ENCODE assay signal across 12 cellular contexts in the genomic region with DNA sequence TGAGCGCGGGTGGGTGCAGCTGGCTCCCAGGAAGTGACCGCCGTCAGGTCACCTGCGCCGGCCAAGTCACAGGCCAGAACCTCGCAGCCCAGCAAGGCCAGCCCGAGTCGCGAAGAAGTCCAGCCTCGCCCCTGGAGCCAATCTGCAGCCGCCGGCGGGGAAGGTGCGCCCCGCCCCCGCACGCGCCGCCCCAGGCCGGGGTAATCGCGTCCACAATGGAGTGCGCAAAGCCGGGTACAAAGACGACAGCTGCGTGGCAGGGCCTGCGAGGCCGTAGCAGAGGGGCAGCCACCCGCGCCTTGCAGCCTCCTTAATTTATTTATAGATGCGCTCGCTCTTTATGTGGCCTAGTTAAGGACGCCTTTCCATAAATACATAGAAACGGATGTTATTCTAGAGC.
A peak's percentile ranks its signal among the peaks of the same experiment; 100 is the strongest.
DNase-seq lines count a peak whose midpoint lies in the region; ATAC-seq and TF ChIP-seq lines count a peak whose summit lies in the region.
"Had no signal": no experiment of that assay in that cellular context is flagged by ENCODE, and none has a peak within 500 bp of the region (broad histone marks: within the 10 kb centered on the region; RNA-seq: fewer than 3 reads in every experiment).

No MANE protein-coding gene starts in this region.

- H3K4me3 ChIP-seq in fibroblast of lung (replicated peaks in 1 of 4; ENCODE audit: control extremely low read depth in 1 of 4, insufficient read depth in 1 of 4, low read depth in 3 of 4, low read length in 4 of 4): no peak overlapping the region
- no peak overlapping the region for H3K4me3 ChIP-seq in ovary
- no peak overlapping the region for H3K4me3 ChIP-seq in aorta (ENCODE audit: low read length in 2 of 2)

- no peak overlapping the region for H3K27ac ChIP-seq in fibroblast of lung (ENCODE audit: insufficient read depth, low read length)
- H3K27ac ChIP-seq in ovary: no peak overlapping the region
- no peak overlapping the region for H3K27ac ChIP-seq in aorta (ENCODE audit: low read depth in 1 of 2, low read length in 2 of 2)
- H3K27ac ChIP-seq: tibial nerve had no signal

- H3K36me3 ChIP-seq in fibroblast of lung (ENCODE audit: control insufficient read depth, insufficient read depth, low read length): no peaks in the 10 kb centered on the region
- no peaks in the 10 kb centered on the region for H3K36me3 ChIP-seq in ovary
- no peaks in the 10 kb centered on the region for H3K36me3 ChIP-seq in aorta (ENCODE audit: control insufficient read depth in 1 of 2, insufficient read depth in 2 of 2, low read length in 1 of 2)
- H3K36me3 ChIP-seq: tibial nerve had no signal

- DNase-seq in Right ventricle myocardium inferior (ENCODE audit: missing footprints) (no peak), cardiac septum (ENCODE audit: low spot score) (no peak), fibroblast of lung (ENCODE audit: low read depth in 2 of 2) (peak in 1 of 2 donors; percentile 18), ovary (peak in 3 of 5 donors; percentile 18 to 38 (median 28)), aorta (peak; percentile 48 to 79), NCI-H1694 treated with DMSO at 0.1 percent for 48 hours (lab: John Stamatoyannopoulos, UW) (no peak), HCEC 1CT (no peak)
- no peak for DNase-seq in effector CD4-positive, alpha-beta T cell
- DNase-seq: activated CD8-positive, alpha-beta memory T cell treated with anti-CD3 and anti-CD28 coated beads, Interleukin-2, amount 50 U/mL, for 48 hours; naive thymus-derived CD4-positive, alpha-beta T cell; SK-N-SH had no signal

- intact Hi-C loops in Right ventricle myocardium inferior (cut with DNase I) (no loop called here), cardiac septum (cut with DNase I) (loop anchor here (5.0 kb wide), 1 partner anchor 139 kb away; the partner anchor contains the start of gene CPEB2), ovary (cut with DNase I) (no loop called here), aorta (cut with DNase I) (no loop called here)

- H3K4me2 ChIP-seq in fibroblast of lung (ENCODE audit: extremely low read depth, insufficient read depth, low read length): peak overlapping the region; percentile 9
- H3K4me2 ChIP-seq: SK-N-SH had no signal

- WGBS in ovary, 3 donors: 12 to 27% (median 23%) methylated on average over 35 of the region's 35 CpGs
- 11 to 22% methylated on average over 34 to 35 of the region's 35 CpGs for WGBS in aorta, 2 donors

- H3K9ac ChIP-seq in fibroblast of lung (ENCODE audit: insufficient read depth, low read length): no peak overlapping the region
- H3K9ac ChIP-seq: SK-N-SH had no signal

- ATAC-seq in Right ventricle myocardium inferior: peak; percentile 53
- peak; percentile 30 for ATAC-seq in aorta (ENCODE audit: low FRiP score)
- ATAC-seq: naive thymus-derived CD4-positive, alpha-beta T cell had no signal

- H3K4me1 ChIP-seq in fibroblast of lung (ENCODE audit: control insufficient read depth, extremely low read depth, insufficient read depth, low read length) (no peaks in the 10 kb centered on the region), ovary (ENCODE audit: insufficient read depth) (peaks cover 2% of the 10 kb centered on the region), aorta (ENCODE audit: control insufficient read depth in 1 of 2, insufficient read depth in 2 of 2, low read length in 2 of 2) (no peaks in the 10 kb centered on the region)

- no peaks in the 10 kb centered on the region for H3K79me2 ChIP-seq in fibroblast of lung (ENCODE audit: control insufficient read depth, insufficient read depth, low read length)

- H3K27me3 ChIP-seq in fibroblast of lung (ENCODE audit: control insufficient read depth, insufficient read depth, low read length) (no peaks in the 10 kb centered on the region), ovary (no peaks in the 10 kb centered on the region), aorta (ENCODE audit: control insufficient read depth in 1 of 2, insufficient read depth in 2 of 2, low read length in 1 of 2) (no peaks in the 10 kb centered on the region)
- H3K27me3 ChIP-seq: tibial nerve had no signal

- H4K20me1 ChIP-seq in fibroblast of lung (ENCODE audit: control insufficient read depth, extremely low read depth, insufficient read depth, low read length): no peaks in the 10 kb centered on the region

- no peaks in the 10 kb centered on the region for H3K9me3 ChIP-seq in fibroblast of lung (ENCODE audit: control insufficient read depth, insufficient read depth, low read depth, low read length)
- no peaks in the 10 kb centered on the region for H3K9me3 ChIP-seq in ovary
- H3K9me3 ChIP-seq in aorta (ENCODE audit: control insufficient read depth, low read length): no peaks in the 10 kb centered on the region
- H3K9me3 ChIP-seq: SK-N-SH, tibial nerve had no signal

- TF ChIP-seq CTCF in fibroblast of lung (conservative IDR thresholded peaks at IDR 0.05 in 1 of 2, IDR thresholded peaks at IDR 0.05 in 1 of 2; ENCODE audit: low read depth in 1 of 2, low read length in 2 of 2) (no peak), ovary (IDR thresholded peaks at IDR 0.05) (no peak)

- H2AFZ ChIP-seq in fibroblast of lung (ENCODE audit: low read length): no peak overlapping the region

- TF ChIP-seq EP300 in ovary (IDR thresholded peaks at IDR 0.05): no peak

- no peak for TF ChIP-seq POLR2A in ovary (IDR thresholded peaks at IDR 0.05)

Comparison
In these comparisons a context has a peak if more than half of its experiments do, and no peak if none do; other contexts are left out.
1. DNase-seq: peak in ovary (3 of 5) and aorta (2 of 2); none in Right ventricle myocardium inferior (single experiment), cardiac septum (single experiment), NCI-H1694 treated with DMSO at 0.1 percent for 48 hours (single experiment), effector CD4-positive, alpha-beta T cell (single experiment) and HCEC 1CT (single experiment).